12 cellular contexts compared by ENCODE assay signal in genomic region chr3:141077631-141078030, GRCh38. TPM values are rescaled to one million over a fixed set of nuclear protein-coding genes. Genes with fewer than 3 reads are reported as not detected.
DNase-seq lines count a peak whose midpoint lies in the region; TF ChIP-seq lines count a peak whose summit lies in the region.
"Had no signal": no experiment of that assay in that cellular context is flagged by ENCODE, and none has a peak within 500 bp of the region (broad histone marks: within the 10 kb centered on the region; RNA-seq: fewer than 3 reads in every experiment).

No MANE protein-coding gene starts in this region.

- 81 to 83% methylated on average over 6 of the region's 6 CpGs for WGBS in lower leg skin, 2 donors

- no peak overlapping the region for H3K27ac ChIP-seq in BLaER1
- peak overlapping the region; percentile 54 for H3K27ac ChIP-seq in osteoblast (ENCODE audit: low read depth, low read length)

- intact Hi-C loops in lower leg skin (cut with DNase I; ENCODE audit: low total_unique reads) = no loop called here

- H3K4me1 ChIP-seq in BLaER1 = peaks cover 17% of the 10 kb centered on the region
- peaks cover 3% of the 10 kb centered on the region for H3K4me1 ChIP-seq in adipocyte (ENCODE audit: control insufficient read depth, insufficient read depth, low read length)
- H3K4me1 ChIP-seq in osteoblast (ENCODE audit: insufficient read depth, low read length) = peaks cover 8% of the 10 kb centered on the region

- H3K27me3 ChIP-seq in BLaER1 (no peaks in the 10 kb centered on the region), adipocyte (replicated peaks; ENCODE audit: control insufficient read depth, insufficient read depth, low read length) (peaks cover 1% of the 10 kb centered on the region), osteoblast (ENCODE audit: insufficient read depth, low read length) (no peaks in the 10 kb centered on the region)
- H3K27me3 ChIP-seq: tibial nerve had no signal

- H3K79me2 ChIP-seq in osteoblast (ENCODE audit: insufficient read depth, low read length) = no peaks in the 10 kb centered on the region

- TF ChIP-seq CTCF in osteoblast (IDR thresholded peaks at IDR 0.05; ENCODE audit: extremely low read depth, low read depth, low read length) (no peak), lower leg skin (IDR thresholded peaks at IDR 0.05) (no peak)

- peak overlapping the region; percentile 95 for H2AFZ ChIP-seq in osteoblast (ENCODE audit: low read length)

- H4K20me1 ChIP-seq in BLaER1 (no peaks in the 10 kb centered on the region), osteoblast (ENCODE audit: insufficient read depth, low read length) (no peaks in the 10 kb centered on the region)

- H3K4me3 ChIP-seq in BLaER1 (no peak overlapping the region), adipocyte (ENCODE audit: low read length) (peak overlapping the region; percentile 71), osteoblast (ENCODE audit: insufficient read depth, low read length) (peak overlapping the region; percentile 68), lower leg skin (ENCODE audit: low read depth, poor library complexity, severe bottlenecking) (no peak overlapping the region)

- DNase-seq in adipocyte (ENCODE audit: low read depth) = no peak
- DNase-seq in islet precursor cell = peak; percentile 42
- no peak for DNase-seq in osteoblast (ENCODE audit: insufficient read length, low spot score, missing footprints)
- DNase-seq in NCI-H774 (lab: John Stamatoyannopoulos, UW) = no peak
- no peak for DNase-seq in NCI-H1092 treated with DMSO at 0.1 percent for 48 hours (lab: John Stamatoyannopoulos, UW)
- DNase-seq in A172 (ENCODE audit: low spot score) = no peak
- DNase-seq in lower leg skin (ENCODE audit: low spot score in 2 of 2) = no peak
- DNase-seq: amniotic stem cell, SK-N-SH had no signal

- H3K4me2 ChIP-seq in BLaER1 = peak overlapping the region; percentile 74
- H3K4me2 ChIP-seq in osteoblast (ENCODE audit: insufficient read depth, low read length) = peak overlapping the region; percentile 89
- H3K4me2 ChIP-seq: SK-N-SH had no signal

- H3K9me3 ChIP-seq in BLaER1 (no peaks in the 10 kb centered on the region), adipocyte (ENCODE audit: control insufficient read depth, low read length) (no peaks in the 10 kb centered on the region), osteoblast (ENCODE audit: low read depth, low read length) (no peaks in the 10 kb centered on the region)
- H3K9me3 ChIP-seq: SK-N-SH, tibial nerve had no signal

- H3K36me3 ChIP-seq in BLaER1 (no peaks in the 10 kb centered on the region), adipocyte (ENCODE audit: control insufficient read depth, insufficient read depth, low read length, severe bottlenecking) (no peaks in the 10 kb centered on the region), osteoblast (ENCODE audit: insufficient read depth, low read length) (no peaks in the 10 kb centered on the region)
- H3K36me3 ChIP-seq: tibial nerve had no signal

- H3K9ac ChIP-seq in BLaER1 (peak overlapping the region; percentile 2; the same call in 1 of the 2 replicates), adipocyte (ENCODE audit: low read length) (no peak overlapping the region)
- H3K9ac ChIP-seq: SK-N-SH had no signal

- no peak for TF ChIP-seq POLR2A in lower leg skin (IDR thresholded peaks at IDR 0.05)

RNA-seq across cellular contexts. Expression of gene SPSB4, which starts 26.5 kb away (rescaled TPM):
- not detected in 2 replicates for total RNA-seq in osteoblast
- total RNA-seq in A172 (2014; rRNA removed; shearing (Covaris generic)) = 1.1 and 2.9 TPM in 2 replicates
- under 1 TPM in 1 of 4 donors, not detected in 3; 0.10 TPM for total RNA-seq in lower leg skin
- total RNA-seq: OCI-LY7 had no signal

Comparison
In these comparisons a context has a peak if more than half of its experiments do, and no peak if none do; other contexts are left out.
1. H3K4me3 ChIP-seq: peak in adipocyte (single experiment) and osteoblast (single experiment); none in BLaER1 (single experiment) and lower leg skin (single experiment).